ENCODE assay signal across 1 cellular context in the genomic region with DNA sequence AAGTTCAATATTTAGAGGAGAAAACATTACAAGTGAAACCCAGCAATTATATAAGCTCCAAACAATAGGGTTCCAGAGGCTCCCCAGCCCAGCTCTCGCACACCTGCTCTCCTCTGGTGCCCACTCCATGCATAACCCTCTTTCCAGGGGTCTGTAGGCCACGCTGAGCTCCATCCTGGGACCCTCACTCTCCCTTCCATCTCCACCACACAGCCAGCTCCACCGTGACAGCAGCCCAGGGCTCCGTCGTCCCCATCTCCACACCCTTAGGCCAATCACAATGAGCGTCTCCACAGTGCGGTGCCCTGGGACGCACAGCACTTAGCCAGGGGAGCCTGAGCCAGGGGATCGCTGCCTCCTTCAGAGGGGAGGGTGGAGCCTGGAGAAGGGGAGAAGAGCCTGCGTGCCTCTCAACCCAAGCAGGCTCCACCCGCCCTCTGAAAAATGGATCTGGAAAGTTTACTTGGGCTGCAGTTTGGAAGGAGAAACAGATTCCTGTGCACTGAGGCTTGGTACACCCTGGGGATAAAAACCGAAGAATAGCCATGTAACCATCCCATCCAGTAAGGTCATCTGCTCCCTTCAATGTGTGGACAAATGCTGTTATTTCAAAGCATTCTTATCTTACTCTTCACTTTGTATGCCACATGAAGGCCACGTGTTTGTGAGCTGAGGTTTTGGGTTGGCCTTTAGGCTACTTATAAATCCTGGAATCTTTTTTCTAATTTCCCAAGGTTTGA.
TF ChIP-seq lines count a peak whose summit lies in the region.

No MANE protein-coding gene starts in this region.

TF ChIP-seq in GM23338, 12 proteins besides CTCF, POLR2A, EP300 and RAD21 (continued from another document):
- TF ChIP-seq, protein P1, sequence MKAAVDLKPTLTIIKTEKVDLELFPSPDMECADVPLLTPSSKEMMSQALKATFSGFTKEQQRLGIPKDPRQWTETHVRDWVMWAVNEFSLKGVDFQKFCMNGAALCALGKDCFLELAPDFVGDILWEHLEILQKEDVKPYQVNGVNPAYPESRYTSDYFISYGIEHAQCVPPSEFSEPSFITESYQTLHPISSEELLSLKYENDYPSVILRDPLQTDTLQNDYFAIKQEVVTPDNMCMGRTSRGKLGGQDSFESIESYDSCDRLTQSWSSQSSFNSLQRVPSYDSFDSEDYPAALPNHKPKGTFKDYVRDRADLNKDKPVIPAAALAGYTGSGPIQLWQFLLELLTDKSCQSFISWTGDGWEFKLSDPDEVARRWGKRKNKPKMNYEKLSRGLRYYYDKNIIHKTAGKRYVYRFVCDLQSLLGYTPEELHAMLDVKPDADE (IDR thresholded peaks at IDR 0.05): no peak
- TF ChIP-seq STAT1 (IDR thresholded peaks at IDR 0.05; ENCODE audit: unreplicated experiment): no peak
TF ChIP-seq in GM23338: peak in this region for 0.
